ENCODE assay signal across 8 cellular contexts in genomic region chr12:47717443-47718193, GRCh38. TPM values are rescaled to one million over a fixed set of nuclear protein-coding genes. Genes with fewer than 3 reads are reported as not detected.
DNase-seq lines count a peak whose midpoint lies in the region; ATAC-seq, FAIRE-seq and TF ChIP-seq lines count a peak whose summit lies in the region.

No MANE protein-coding gene starts in this region.

- H3K27me3 ChIP-seq in OCI-LY1 (ENCODE audit: insufficient read depth, low read length) (no peaks in the 10 kb centered on the region), thoracic aorta (replicated peaks; ENCODE audit: insufficient read depth) (no peaks in the 10 kb centered on the region)
- no peaks in the 10 kb centered on the region for H3K27me3 ChIP-seq in naive thymus-derived CD4-positive, alpha-beta T cell (ENCODE audit: control insufficient read depth in 2 of 2, insufficient read depth in 2 of 2, low read length in 2 of 2)

- POLR2A ChIA-PET in naive thymus-derived CD4-positive, alpha-beta T cell (lab: Charles Lee): interaction anchor here (0.6 to 1.3 kb wide), 3 partner anchors 11 to 450 kb away, joined by 3 read pairs; no protein-coding TSS in a partner anchor

- no peaks in the 10 kb centered on the region for H3K9me2 ChIP-seq in OCI-LY1 (ENCODE audit: low read depth, low read length)

- H3K79me2 ChIP-seq in OCI-LY1 (ENCODE audit: insufficient read depth, low read length): no peaks in the 10 kb centered on the region

- CTCF ChIA-PET in naive thymus-derived CD4-positive, alpha-beta T cell (lab: Charles Lee): interaction anchor here (0.7 to 7.0 kb wide), 15 partner anchors 14 to 232 kb away, joined by 3 to 56 read pairs (median 4); partner anchors contain the start of gene SLC48A1

- DNase-seq in DMS 273 (lab: John Stamatoyannopoulos, UW; ENCODE audit: unreplicated experiment): peak; percentile 78
- DNase-seq in HTR-8/SVneo (ENCODE audit: insufficient read length, low spot score): peak; percentile 80
- DNase-seq in activated naive CD4-positive, alpha-beta T cell treated with Interleukin-2 at 50 U/mL for 16 hours: peak; percentile 48
- peak; percentile 86 for DNase-seq in fibroblast of the conjunctiva (ENCODE audit: low read depth)
- DNase-seq in naive thymus-derived CD4-positive, alpha-beta T cell: peak; percentile 34 to 83 (median 71)
- DNase-seq in thoracic aorta (ENCODE audit: low spot score): peak; percentile 63

- H3K27me3 Mint-ChIP-seq in naive thymus-derived CD4-positive, alpha-beta T cell: no peaks in the 10 kb centered on the region

- no peak overlapping the region for H3K9ac ChIP-seq in OCI-LY1 (ENCODE audit: low read length)

- peaks cover 0 to 18% (median 0%) of the 10 kb centered on the region in 5 donors for H3K36me3 Mint-ChIP-seq in naive thymus-derived CD4-positive, alpha-beta T cell

- intact Hi-C loops in naive thymus-derived CD4-positive, alpha-beta T cell (cut with micrococcal nuclease): loop anchor here in 1 of 2 donors (5.0 to 10.0 kb wide), 2 partner anchors 245 to 387 kb away; partner anchors contain the start of genes SENP1 and TMEM106C

- H3K4me3 ChIP-seq in OCI-LY1 (ENCODE audit: low read depth, low read length, poor library complexity, severe bottlenecking) (no peak overlapping the region), thoracic aorta (peak overlapping the region; percentile 26)
- no peak overlapping the region for H3K4me3 ChIP-seq in naive thymus-derived CD4-positive, alpha-beta T cell (ENCODE audit: low read length)

- no peaks in the 10 kb centered on the region for H4K20me1 ChIP-seq in OCI-LY1 (ENCODE audit: insufficient read depth, low read length)

- H3K4me1 ChIP-seq in OCI-LY1 (ENCODE audit: insufficient read depth, low read length, severe bottlenecking) (peaks cover 5% of the 10 kb centered on the region), thoracic aorta (ENCODE audit: control insufficient read depth in 1 of 2, low read depth in 2 of 2) (peaks cover 19 to 45% of the 10 kb centered on the region in 2 donors)
- H3K4me1 ChIP-seq in naive thymus-derived CD4-positive, alpha-beta T cell (ENCODE audit: control insufficient read depth in 2 of 2, insufficient read depth in 2 of 2, low read length in 2 of 2): peaks cover 15 to 25% of the 10 kb centered on the region in 2 donors

- peak overlapping the region; percentile 76 to 95 (median 93) for H3K27ac Mint-ChIP-seq in naive thymus-derived CD4-positive, alpha-beta T cell

- H3K9me3 ChIP-seq in OCI-LY1 (ENCODE audit: low read length) (no peaks in the 10 kb centered on the region), thoracic aorta (no peaks in the 10 kb centered on the region)
- no peaks in the 10 kb centered on the region for H3K9me3 ChIP-seq in naive thymus-derived CD4-positive, alpha-beta T cell (ENCODE audit: control insufficient read depth in 2 of 3, low read length in 3 of 3)

- peak; percentile 89 for ATAC-seq in naive thymus-derived CD4-positive, alpha-beta T cell
- ATAC-seq in thoracic aorta (ENCODE audit: insufficient number of reproducible peaks, low FRiP score, low read depth): peak; percentile 89
- no peak for ATAC-seq in HG03196 (IDR thresholded peaks at IDR 0.05; ENCODE audit: unreplicated experiment)

- FAIRE-seq in HTR-8/SVneo (lab: Jason Lieb, UNC): no peak

- H3K4me3 Mint-ChIP-seq in naive thymus-derived CD4-positive, alpha-beta T cell: peak overlapping the region in 9 of 10 donors; percentile 9 to 60 (median 55)

- H2AFZ ChIP-seq in OCI-LY1 (ENCODE audit: low read length): no peak overlapping the region

- TF ChIP-seq CTCF in OCI-LY1 (IDR thresholded peaks at IDR 0.05; ENCODE audit: low read length) (peak; percentile 64), thoracic aorta (IDR thresholded peaks at IDR 0.05) (peak; percentile 79)

- H3K36me3 ChIP-seq in OCI-LY1 (ENCODE audit: insufficient read depth, low read length) (no peaks in the 10 kb centered on the region), thoracic aorta (no peaks in the 10 kb centered on the region)
- no peaks in the 10 kb centered on the region for H3K36me3 ChIP-seq in naive thymus-derived CD4-positive, alpha-beta T cell (ENCODE audit: control insufficient read depth in 2 of 3, insufficient read depth in 3 of 3, low read length in 3 of 3)

- H3K4me2 ChIP-seq in OCI-LY1 (ENCODE audit: low read length): no peak overlapping the region

- H3K9me3 Mint-ChIP-seq in naive thymus-derived CD4-positive, alpha-beta T cell: no peaks in the 10 kb centered on the region

- H3K4me1 Mint-ChIP-seq in naive thymus-derived CD4-positive, alpha-beta T cell: peaks cover 26 to 46% (median 41%) of the 10 kb centered on the region in 7 donors

- H3K27ac ChIP-seq in OCI-LY1 (ENCODE audit: low read depth, low read length, poor library complexity, severe bottlenecking) (no peak overlapping the region), thoracic aorta (peak overlapping the region; percentile 93 to 94)
- peak overlapping the region; percentile 60 for H3K27ac ChIP-seq in naive thymus-derived CD4-positive, alpha-beta T cell (ENCODE audit: low read depth, low read length)

- H3F3A ChIP-seq in OCI-LY1 (ENCODE audit: insufficient read depth, low read length): no peaks in the 10 kb centered on the region

RNA-seq across cellular contexts. Expression of gene ENDOU, which starts 7.7 kb away (rescaled TPM):
- not detected for total RNA-seq in naive thymus-derived CD4-positive, alpha-beta T cell
- not detected for polyA plus RNA-seq in naive thymus-derived CD4-positive, alpha-beta T cell
- under 1 TPM in 1 of 2 donors, not detected in 1; 0.49 TPM for total RNA-seq in thoracic aorta

RNA-seq across cellular contexts. Expression of gene RPAP3, which starts 11.8 kb away (rescaled TPM):
- 10 to 100 TPM; 28.5 to 51.3 (median 43.9) TPM for total RNA-seq in naive thymus-derived CD4-positive, alpha-beta T cell
- polyA plus RNA-seq in naive thymus-derived CD4-positive, alpha-beta T cell: 10 to 100 TPM; 36.7 to 48.9 TPM
- 10 to 100 TPM in 1 of 2 donors, 1 to 10 TPM in 1; 8.1 to 16.8 TPM for total RNA-seq in thoracic aorta

RNA-seq across cellular contexts. Expression of gene RAPGEF3, which starts 41.1 kb away (rescaled TPM):
- 1 to 10 TPM in 2 of 5 experiments, under 1 TPM in 2, not detected in 1; 0.08 to 1.9 (median 1.1) TPM for total RNA-seq in naive thymus-derived CD4-positive, alpha-beta T cell
- under 1 TPM in 1 of 2 donors, not detected in 1; 0.15 TPM for polyA plus RNA-seq in naive thymus-derived CD4-positive, alpha-beta T cell
- 10 to 100 TPM; 40.9 to 77.4 TPM for total RNA-seq in thoracic aorta

RNA-seq across cellular contexts. Expression of gene SLC48A1, which starts 55.4 kb away (rescaled TPM):
- 10 to 100 TPM in 2 of 5 experiments, 1 to 10 TPM in 3; 6.7 to 14.3 (median 10.0) TPM for total RNA-seq in naive thymus-derived CD4-positive, alpha-beta T cell
- polyA plus RNA-seq in naive thymus-derived CD4-positive, alpha-beta T cell: 10 to 100 TPM; 12.5 to 15.6 TPM
- total RNA-seq in thoracic aorta: 100 to 1,000 TPM in 1 of 2 donors, 10 to 100 TPM in 1; 60.5 to 107 TPM

Comparison
In these comparisons a context has a peak if more than half of its experiments do, and no peak if none do; other contexts are left out.
1. RNA of gene RAPGEF3, which starts 41.1 kb away (total RNA-seq): 40.9 to 77.4 TPM in thoracic aorta; 0.08 to 1.9 TPM in naive thymus-derived CD4-positive, alpha-beta T cell; every median in the first group is over 10 times any median in the second.
2. Peak in every context shown above with its lines, with median percentiles within 50 percentile points of each other: DNase-seq.